In the genomic region with DNA sequence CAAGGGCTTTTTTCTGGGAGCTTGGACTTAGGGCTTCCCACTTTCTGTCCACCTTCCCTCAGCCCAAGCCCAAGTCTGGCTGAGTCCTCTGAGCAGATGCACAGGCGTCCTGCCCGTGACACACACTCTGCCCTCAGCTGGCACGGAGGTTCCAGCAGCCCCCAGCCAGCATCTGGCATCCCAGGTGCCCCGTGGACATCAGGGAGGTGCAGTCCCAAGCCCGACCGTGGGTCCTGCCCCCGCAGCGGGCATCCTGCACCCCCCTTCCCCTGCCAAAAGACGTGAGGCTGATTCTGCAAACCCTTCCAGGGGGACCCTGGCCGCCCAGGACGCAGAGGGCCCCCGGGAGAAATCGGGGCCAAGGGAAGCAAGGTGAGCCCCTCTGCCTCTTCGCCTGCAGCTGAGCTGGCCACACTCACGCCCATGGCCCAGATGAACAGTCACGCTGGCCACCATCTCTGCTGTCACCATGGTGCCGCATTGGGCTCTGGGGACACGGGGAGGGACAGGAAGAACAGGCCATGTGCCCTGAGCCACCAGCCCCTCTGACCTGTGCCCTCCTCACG, we compare ENCODE assay signal across 2 cellular contexts.
TF ChIP-seq lines count a peak whose summit lies in the region.

No MANE protein-coding gene starts in this region.

TF ChIP-seq in SK-N-SH, 30 proteins besides CTCF, POLR2A, EP300 and RAD21:
- no peak for TF ChIP-seq POLR2AphosphoS5 (IDR thresholded peaks at IDR 0.05; ENCODE audit: low read depth, low read length)
- TF ChIP-seq FOSL2 (IDR thresholded peaks at IDR 0.05; ENCODE audit: borderline replicate concordance, low read depth), result no peak
- no peak for TF ChIP-seq RCOR1 (IDR thresholded peaks at IDR 0.05; ENCODE audit: low read length)
- no peak for TF ChIP-seq YY1 (IDR thresholded peaks at IDR 0.05; ENCODE audit: low read depth)
- TF ChIP-seq, protein P1, sequence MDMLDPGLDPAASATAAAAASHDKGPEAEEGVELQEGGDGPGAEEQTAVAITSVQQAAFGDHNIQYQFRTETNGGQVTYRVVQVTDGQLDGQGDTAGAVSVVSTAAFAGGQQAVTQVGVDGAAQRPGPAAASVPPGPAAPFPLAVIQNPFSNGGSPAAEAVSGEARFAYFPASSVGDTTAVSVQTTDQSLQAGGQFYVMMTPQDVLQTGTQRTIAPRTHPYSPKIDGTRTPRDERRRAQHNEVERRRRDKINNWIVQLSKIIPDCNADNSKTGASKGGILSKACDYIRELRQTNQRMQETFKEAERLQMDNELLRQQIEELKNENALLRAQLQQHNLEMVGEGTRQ (IDR thresholded peaks at IDR 0.05; ENCODE audit: borderline replicate concordance, low read depth, low read length), result no peak
- TF ChIP-seq TCF12 (IDR thresholded peaks at IDR 0.05), result no peak
- no peak for TF ChIP-seq JUND (IDR thresholded peaks at IDR 0.05)
- no peak for TF ChIP-seq CHD2 (IDR thresholded peaks at IDR 0.05; ENCODE audit: low read length, partially characterized antibody)
- TF ChIP-seq, protein P2, sequence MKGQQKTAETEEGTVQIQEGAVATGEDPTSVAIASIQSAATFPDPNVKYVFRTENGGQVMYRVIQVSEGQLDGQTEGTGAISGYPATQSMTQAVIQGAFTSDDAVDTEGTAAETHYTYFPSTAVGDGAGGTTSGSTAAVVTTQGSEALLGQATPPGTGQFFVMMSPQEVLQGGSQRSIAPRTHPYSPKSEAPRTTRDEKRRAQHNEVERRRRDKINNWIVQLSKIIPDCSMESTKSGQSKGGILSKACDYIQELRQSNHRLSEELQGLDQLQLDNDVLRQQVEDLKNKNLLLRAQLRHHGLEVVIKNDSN (IDR thresholded peaks at IDR 0.05; ENCODE audit: borderline replicate concordance, low read depth), result no peak
- TF ChIP-seq MXI1 (IDR thresholded peaks at IDR 0.05; ENCODE audit: low read depth, low read length), result no peak
- TF ChIP-seq, protein P3, sequence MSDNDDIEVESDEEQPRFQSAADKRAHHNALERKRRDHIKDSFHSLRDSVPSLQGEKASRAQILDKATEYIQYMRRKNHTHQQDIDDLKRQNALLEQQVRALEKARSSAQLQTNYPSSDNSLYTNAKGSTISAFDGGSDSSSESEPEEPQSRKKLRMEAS (IDR thresholded peaks at IDR 0.05; ENCODE audit: low read depth), result no peak
- no peak for TF ChIP-seq TAF1 (IDR thresholded peaks at IDR 0.05; ENCODE audit: borderline replicate concordance, low read depth, low read length)
- no peak for TF ChIP-seq FOXM1 (IDR thresholded peaks at IDR 0.05; ENCODE audit: low read depth)
- TF ChIP-seq ELF1 (IDR thresholded peaks at IDR 0.05), result no peak
- TF ChIP-seq RFX5 (IDR thresholded peaks at IDR 0.05; ENCODE audit: low read length), result no peak
- TF ChIP-seq, protein P4, sequence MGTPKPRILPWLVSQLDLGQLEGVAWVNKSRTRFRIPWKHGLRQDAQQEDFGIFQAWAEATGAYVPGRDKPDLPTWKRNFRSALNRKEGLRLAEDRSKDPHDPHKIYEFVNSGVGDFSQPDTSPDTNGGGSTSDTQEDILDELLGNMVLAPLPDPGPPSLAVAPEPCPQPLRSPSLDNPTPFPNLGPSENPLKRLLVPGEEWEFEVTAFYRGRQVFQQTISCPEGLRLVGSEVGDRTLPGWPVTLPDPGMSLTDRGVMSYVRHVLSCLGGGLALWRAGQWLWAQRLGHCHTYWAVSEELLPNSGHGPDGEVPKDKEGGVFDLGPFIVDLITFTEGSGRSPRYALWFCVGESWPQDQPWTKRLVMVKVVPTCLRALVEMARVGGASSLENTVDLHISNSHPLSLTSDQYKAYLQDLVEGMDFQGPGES (IDR thresholded peaks at IDR 0.05; ENCODE audit: low read depth, low read length), result no peak

TF ChIP-seq in SK-N-SH treated with all-trans-retinoic acid at 6 μM for 48 hours, 23 proteins besides CTCF, POLR2A, EP300 and RAD21 (continued from another document):
- TF ChIP-seq GLIS3 (CRISPR knock-in tag; IDR thresholded peaks at IDR 0.05) (no peak), ZNF8 (CRISPR knock-in tag; IDR thresholded peaks at IDR 0.05) (no peak), ZC3H10 (CRISPR knock-in tag; IDR thresholded peaks at IDR 0.05) (no peak), TCF4 (CRISPR knock-in tag; IDR thresholded peaks at IDR 0.05; ENCODE audit: borderline replicate concordance) (no peak), CSDC2 (CRISPR knock-in tag; IDR thresholded peaks at IDR 0.05) (no peak), ZNF565 (CRISPR knock-in tag; conservative IDR thresholded peaks at IDR 0.05; ENCODE audit: low read depth) (no peak), SNAI2 (CRISPR knock-in tag; IDR thresholded peaks at IDR 0.05) (no peak), ZFP3 (CRISPR knock-in tag; IDR thresholded peaks at IDR 0.05) (no peak), TOX (CRISPR knock-in tag; IDR thresholded peaks at IDR 0.05; ENCODE audit: borderline replicate concordance) (no peak), RARB (CRISPR knock-in tag; IDR thresholded peaks at IDR 0.05) (no peak), ISL1 (CRISPR knock-in tag; IDR thresholded peaks at IDR 0.05) (no peak)
- TF ChIP-seq, protein P5, sequence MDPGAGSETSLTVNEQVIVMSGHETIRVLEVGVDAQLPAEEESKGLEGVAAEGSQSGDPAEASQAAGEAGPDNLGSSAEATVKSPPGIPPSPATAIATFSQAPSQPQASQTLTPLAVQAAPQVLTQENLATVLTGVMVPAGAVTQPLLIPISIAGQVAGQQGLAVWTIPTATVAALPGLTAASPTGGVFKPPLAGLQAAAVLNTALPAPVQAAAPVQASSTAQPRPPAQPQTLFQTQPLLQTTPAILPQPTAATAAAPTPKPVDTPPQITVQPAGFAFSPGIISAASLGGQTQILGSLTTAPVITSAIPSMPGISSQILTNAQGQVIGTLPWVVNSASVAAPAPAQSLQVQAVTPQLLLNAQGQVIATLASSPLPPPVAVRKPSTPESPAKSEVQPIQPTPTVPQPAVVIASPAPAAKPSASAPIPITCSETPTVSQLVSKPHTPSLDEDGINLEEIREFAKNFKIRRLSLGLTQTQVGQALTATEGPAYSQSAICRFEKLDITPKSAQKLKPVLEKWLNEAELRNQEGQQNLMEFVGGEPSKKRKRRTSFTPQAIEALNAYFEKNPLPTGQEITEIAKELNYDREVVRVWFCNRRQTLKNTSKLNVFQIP (CRISPR knock-in tag; IDR thresholded peaks at IDR 0.05; ENCODE audit: borderline replicate concordance, low read depth), result no peak
- TF ChIP-seq, protein P6, sequence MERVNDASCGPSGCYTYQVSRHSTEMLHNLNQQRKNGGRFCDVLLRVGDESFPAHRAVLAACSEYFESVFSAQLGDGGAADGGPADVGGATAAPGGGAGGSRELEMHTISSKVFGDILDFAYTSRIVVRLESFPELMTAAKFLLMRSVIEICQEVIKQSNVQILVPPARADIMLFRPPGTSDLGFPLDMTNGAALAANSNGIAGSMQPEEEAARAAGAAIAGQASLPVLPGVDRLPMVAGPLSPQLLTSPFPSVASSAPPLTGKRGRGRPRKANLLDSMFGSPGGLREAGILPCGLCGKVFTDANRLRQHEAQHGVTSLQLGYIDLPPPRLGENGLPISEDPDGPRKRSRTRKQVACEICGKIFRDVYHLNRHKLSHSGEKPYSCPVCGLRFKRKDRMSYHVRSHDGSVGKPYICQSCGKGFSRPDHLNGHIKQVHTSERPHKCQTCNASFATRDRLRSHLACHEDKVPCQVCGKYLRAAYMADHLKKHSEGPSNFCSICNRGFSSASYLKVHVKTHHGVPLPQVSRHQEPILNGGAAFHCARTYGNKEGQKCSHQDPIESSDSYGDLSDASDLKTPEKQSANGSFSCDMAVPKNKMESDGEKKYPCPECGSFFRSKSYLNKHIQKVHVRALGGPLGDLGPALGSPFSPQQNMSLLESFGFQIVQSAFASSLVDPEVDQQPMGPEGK (CRISPR knock-in tag; IDR thresholded peaks at IDR 0.05; ENCODE audit: borderline replicate concordance), result no peak
